Comparison of ENCODE assay signal across 9 cellular contexts in the genomic region with DNA sequence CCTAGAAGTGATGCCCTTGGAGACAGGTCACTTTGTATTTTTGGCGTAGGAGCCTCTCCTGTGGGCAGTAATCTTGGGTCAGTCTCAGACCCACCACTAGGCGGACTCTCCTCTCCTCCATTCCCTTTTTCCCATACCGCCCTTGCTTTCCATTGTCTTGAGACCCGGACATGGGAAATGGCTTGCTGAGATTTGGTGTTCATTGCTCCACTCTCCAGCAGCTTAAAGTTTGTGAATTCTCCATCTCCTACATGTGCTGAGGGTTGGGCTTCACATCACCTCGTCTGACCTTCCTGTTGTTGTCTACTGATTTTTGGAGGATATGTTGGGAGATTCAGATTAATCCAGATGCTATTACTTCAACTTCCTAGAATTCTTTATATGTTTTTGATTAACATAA.
DNase-seq lines count a peak whose midpoint lies in the region; ATAC-seq and TF ChIP-seq lines count a peak whose summit lies in the region.
"Had no signal": no experiment of that assay in that cellular context is flagged by ENCODE, and none has a peak within 500 bp of the region (broad histone marks: within the 10 kb centered on the region; RNA-seq: fewer than 3 reads in every experiment).

No MANE protein-coding gene starts in this region.

- H3K79me2 ChIP-seq in MM.1S (ENCODE audit: low read length), result no peaks in the 10 kb centered on the region

- H3K4me1 ChIP-seq in MM.1S (ENCODE audit: low read length) (no peaks in the 10 kb centered on the region), endodermal cell (ENCODE audit: control insufficient read depth, insufficient read depth, low read length) (no peaks in the 10 kb centered on the region)
- H3K4me1 ChIP-seq: SJSA1 had no signal

- no peak overlapping the region for H3K4me3 ChIP-seq in MM.1S (ENCODE audit: low read length)
- H3K4me3 ChIP-seq in endodermal cell (ENCODE audit: low read length), result no peak overlapping the region
- H3K4me3 ChIP-seq: SJSA1 had no signal

- no peak overlapping the region for H3K27ac Mint-ChIP-seq in endodermal cell
- no peak overlapping the region for H3K27ac Mint-ChIP-seq in progenitor cell of endocrine pancreas
- H3K27ac Mint-ChIP-seq in activated T-cell treated with anti-CD3 and anti-CD28 coated beads, Interleukin-2, amount 50 U/mL, for 72 hours, result no peak overlapping the region
- H3K27ac Mint-ChIP-seq: activated naive CD4-positive, alpha-beta T cell treated with anti-CD3 and anti-CD28 coated beads, Interleukin-2, amount 10 ng/mL, durations not matched to agents 7 days and 5 days had no signal

- 40 to 46% methylated on average over 1 to 5 of the region's 5 CpGs for WGBS in endodermal cell (ENCODE audit: insufficient coverage in 1 of 2, insufficient read length in 1 of 2), 2 experiments

- H3K9me3 Mint-ChIP-seq in endodermal cell, result no peaks in the 10 kb centered on the region
- H3K9me3 Mint-ChIP-seq in progenitor cell of endocrine pancreas (ENCODE audit: low read depth), result no peaks in the 10 kb centered on the region
- H3K9me3 Mint-ChIP-seq in activated T-cell treated with anti-CD3 and anti-CD28 coated beads, Interleukin-2, amount 50 U/mL, for 72 hours, result no peaks in the 10 kb centered on the region
- H3K9me3 Mint-ChIP-seq: activated naive CD4-positive, alpha-beta T cell treated with anti-CD3 and anti-CD28 coated beads, Interleukin-2, amount 10 ng/mL, durations not matched to agents 7 days and 5 days had no signal

- no peak overlapping the region for H3K4me3 Mint-ChIP-seq in endodermal cell
- no peak overlapping the region for H3K4me3 Mint-ChIP-seq in progenitor cell of endocrine pancreas (ENCODE audit: low read depth)
- H3K4me3 Mint-ChIP-seq in activated T-cell treated with anti-CD3 and anti-CD28 coated beads, Interleukin-2, amount 50 U/mL, for 72 hours, result no peak overlapping the region
- H3K4me3 Mint-ChIP-seq: activated naive CD4-positive, alpha-beta T cell treated with anti-CD3 and anti-CD28 coated beads, Interleukin-2, amount 10 ng/mL, durations not matched to agents 7 days and 5 days had no signal

- peaks cover 2% of the 10 kb centered on the region for H3K4me1 Mint-ChIP-seq in endodermal cell
- H3K4me1 Mint-ChIP-seq in progenitor cell of endocrine pancreas (ENCODE audit: low read depth), result peaks cover 2% of the 10 kb centered on the region
- no peaks in the 10 kb centered on the region for H3K4me1 Mint-ChIP-seq in activated T-cell treated with anti-CD3 and anti-CD28 coated beads, Interleukin-2, amount 50 U/mL, for 72 hours (ENCODE audit: low read depth)
- H3K4me1 Mint-ChIP-seq: activated naive CD4-positive, alpha-beta T cell treated with anti-CD3 and anti-CD28 coated beads, Interleukin-2, amount 10 ng/mL, durations not matched to agents 7 days and 5 days had no signal

- no peak overlapping the region for H3K4me2 ChIP-seq in MM.1S (ENCODE audit: low read depth, low read length)

- H3K36me3 Mint-ChIP-seq in endodermal cell (ENCODE audit: low read depth), result no peaks in the 10 kb centered on the region
- H3K36me3 Mint-ChIP-seq in progenitor cell of endocrine pancreas (ENCODE audit: insufficient read depth), result no peaks in the 10 kb centered on the region
- H3K36me3 Mint-ChIP-seq in activated T-cell treated with anti-CD3 and anti-CD28 coated beads, Interleukin-2, amount 50 U/mL, for 72 hours (ENCODE audit: insufficient read depth in 2 of 2), result no peaks in the 10 kb centered on the region
- H3K36me3 Mint-ChIP-seq: activated naive CD4-positive, alpha-beta T cell treated with anti-CD3 and anti-CD28 coated beads, Interleukin-2, amount 10 ng/mL, durations not matched to agents 7 days and 5 days had no signal

- H3F3A ChIP-seq in MM.1S (ENCODE audit: insufficient read depth, low read length), result no peaks in the 10 kb centered on the region

- no peak overlapping the region for H2AFZ ChIP-seq in MM.1S (ENCODE audit: low read length)

- H3K9me2 ChIP-seq in MM.1S (replicated peaks; ENCODE audit: insufficient read depth, low read length), result no peaks in the 10 kb centered on the region

- TF ChIP-seq CTCF in GM10266 (IDR thresholded peaks at IDR 0.05; ENCODE audit: control insufficient read depth, insufficient read depth, low read depth, missing control alignments) (peak; percentile 29), MM.1S (IDR thresholded peaks at IDR 0.05; ENCODE audit: low read length) (peak; percentile 32), endodermal cell (conservative IDR thresholded peaks at IDR 0.05) (peak; percentile 90), progenitor cell of endocrine pancreas (IDR thresholded peaks at IDR 0.05; ENCODE audit: unreplicated experiment) (peak; percentile 60)

- H3K36me3 ChIP-seq in MM.1S (replicated peaks; ENCODE audit: insufficient read depth, low read length), result no peaks in the 10 kb centered on the region
- H3K36me3 ChIP-seq in endodermal cell (ENCODE audit: control insufficient read depth, insufficient read depth, low read length), result no peaks in the 10 kb centered on the region
- H3K36me3 ChIP-seq: SJSA1 had no signal

- no peaks in the 10 kb centered on the region for H3K9me3 ChIP-seq in MM.1S (replicated peaks; ENCODE audit: insufficient read depth, low read length)
- H3K9me3 ChIP-seq in endodermal cell (ENCODE audit: control insufficient read depth, low read length), result no peaks in the 10 kb centered on the region
- H3K9me3 ChIP-seq: SJSA1 had no signal

- H3K27me3 ChIP-seq in MM.1S (replicated peaks; ENCODE audit: insufficient read depth, low read length) (no peaks in the 10 kb centered on the region), endodermal cell (ENCODE audit: control insufficient read depth, insufficient read depth, low read length, poor library complexity, severe bottlenecking) (no peaks in the 10 kb centered on the region)
- H3K27me3 ChIP-seq: SJSA1 had no signal

- no peaks in the 10 kb centered on the region for H3K27me3 Mint-ChIP-seq in endodermal cell (ENCODE audit: insufficient read depth)
- no peaks in the 10 kb centered on the region for H3K27me3 Mint-ChIP-seq in progenitor cell of endocrine pancreas
- H3K27me3 Mint-ChIP-seq in activated T-cell treated with anti-CD3 and anti-CD28 coated beads, Interleukin-2, amount 50 U/mL, for 72 hours (ENCODE audit: low read depth), result peaks cover 4% of the 10 kb centered on the region

- H3K27ac ChIP-seq in MM.1S (ENCODE audit: low read length), result no peak overlapping the region
- no peak overlapping the region for H3K27ac ChIP-seq in endodermal cell (ENCODE audit: low read depth, low read length)
- H3K27ac ChIP-seq: SJSA1 had no signal

- DNase-seq in GM10266 (ENCODE audit: extremely low spot score) (no peak), MM.1S (no peak), endodermal cell (peak; percentile 85), progenitor cell of endocrine pancreas (ENCODE audit: low spot score, unreplicated experiment) (no peak)
- DNase-seq in activated T-cell treated with anti-CD3 and anti-CD28 coated beads, Interleukin-2, amount 50 U/mL, for 72 hours, result no peak
- DNase-seq: activated naive CD4-positive, alpha-beta T cell treated with anti-CD3 and anti-CD28 coated beads, Interleukin-2, amount 10 ng/mL, durations not matched to agents 7 days and 5 days had no signal

- no peaks in the 10 kb centered on the region for H4K20me1 ChIP-seq in MM.1S (ENCODE audit: insufficient read depth, low read length)

- H3K9ac ChIP-seq in MM.1S (ENCODE audit: low read length), result no peak overlapping the region
- H3K9ac ChIP-seq in endodermal cell (ENCODE audit: extremely low read depth, low read length, poor library complexity, severe bottlenecking), result no peak overlapping the region

- ATAC-seq in HG02884 (IDR thresholded peaks at IDR 0.05; ENCODE audit: unreplicated experiment) (no peak), GM21737 (IDR thresholded peaks at IDR 0.05; ENCODE audit: unreplicated experiment) (no peak)
- no peak for ATAC-seq in activated T-cell treated with anti-CD3 and anti-CD28 coated beads, Interleukin-2, amount 50 U/mL, for 72 hours (replicated peaks in 1 of 2)

Comparison
In these comparisons a context has a peak if more than half of its experiments do, and no peak if none do; other contexts are left out.
1. CTCF ChIP-seq: peak in every context shown above with its lines; median percentile 90 in endodermal cell; 60 in progenitor cell of endocrine pancreas; 32 in MM.1S; 29 in GM10266.